In the genomic region with DNA sequence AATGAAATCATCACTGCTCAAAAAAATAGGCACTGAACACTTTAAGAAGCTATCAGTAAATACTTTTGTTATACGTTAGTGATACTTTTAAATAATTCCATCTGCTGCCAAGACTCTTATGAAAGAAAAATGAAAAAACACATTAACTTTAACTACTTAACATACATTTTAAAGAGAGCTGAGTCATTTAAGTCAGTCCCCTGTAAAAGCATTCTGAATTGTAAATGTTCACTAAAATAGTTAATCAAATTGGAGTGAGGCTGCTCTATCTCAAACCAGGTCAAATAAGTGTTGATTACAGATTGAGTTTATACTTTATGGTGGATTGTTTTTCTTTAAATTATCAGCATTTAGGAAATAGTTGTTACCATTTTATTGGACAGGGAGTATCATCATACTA, we compare ENCODE assay signal across 26 cellular contexts.
"Had no signal": no experiment of that assay in that cellular context is flagged by ENCODE, and none has a peak within 500 bp of the region (broad histone marks: within the 10 kb centered on the region; RNA-seq: fewer than 3 reads in every experiment).

No MANE protein-coding gene starts in this region.

- ATAC-seq: stimulated activated effector memory CD8-positive, alpha-beta T cell treated with anti-CD3 and anti-CD28 coated beads, Interleukin-12 subunit alpha, Interleukin-12 subunit beta, amount 100 ng/mL, for 72 hours; stimulated activated memory B cell treated with anti-CD40 and anti-IgM and Interleukin-4, amounts not matched to agents 10 μg/mL and 1 μg/mL and 100 μg/mL, for 72 hours; stimulated activated naive B cell treated with anti-CD40 and anti-IgM and Interleukin-4, amounts not matched to agents 10 μg/mL and 1 μg/mL and 100 μg/mL, for 72 hours; stimulated activated naive CD8-positive, alpha-beta T cell treated with anti-CD3 and anti-CD28 coated beads, Interleukin-15, amount 100 ng/mL, for 72 hours; stimulated activated naive CD8-positive, alpha-beta T cell treated with anti-CD3 and anti-CD28 coated beads, Interleukin-15, Interleukin-2, amounts not matched to agents 100 U/mL and 50 U/mL, for 24 hours; upper lobe of right lung had no signal

- DNase-seq: stimulated activated CD4-positive, alpha-beta T cell treated with anti-CD3 and anti-CD28 coated beads, Interleukin-2, amount 100 ng/mL, for 48 hours; stimulated activated CD4-positive, alpha-beta T cell treated with anti-CD3 and anti-CD28 coated beads, Interleukin-4, amount 100 ng/mL, for 1 hour; stimulated activated CD4-positive, alpha-beta T cell treated with anti-CD3 and anti-CD28 coated beads, Interleukin-4, amount 100 ng/mL, for 24 hours; stimulated activated CD4-positive, alpha-beta T cell treated with anti-CD3 and anti-CD28 coated beads, Interleukin-4, amount 100 ng/mL, for 4 hours; stimulated activated CD8-positive, alpha-beta memory T cell treated with anti-CD3 and anti-CD28 coated beads, Interleukin-4, amount 100 ng/mL, for 48 hours; stimulated activated naive B cell treated with anti-CD40 and anti-IgM and Interleukin-4, amounts not matched to agents 10 μg/mL and 1 μg/mL and 100 μg/mL, for 72 hours; stimulated activated naive CD4-positive, alpha-beta T cell; stimulated activated naive CD4-positive, alpha-beta T cell treated with Interleukin-2 at 50 U/mL for 16 hours; stimulated activated naive CD8-positive, alpha-beta T cell treated with anti-CD3 and anti-CD28 coated beads, Interleukin-15, amount 100 ng/mL, for 72 hours; stimulated activated naive CD8-positive, alpha-beta T cell treated with anti-CD3 and anti-CD28 coated beads, Interleukin-15, Interleukin-2, amounts not matched to agents 100 U/mL and 50 U/mL, for 24 hours; stomach; substantia nigra; testis; thyroid gland; tibial artery; transverse colon; trophoblast cell; upper lobe of left lung; upper lobe of right lung; uterus had no signal

- H3K9me3 ChIP-seq: stomach, suprapubic skin, testis, thoracic aorta, thyroid gland, tibial artery, tibial nerve, transverse colon, upper lobe of left lung, upper lobe of right lung, uterus, vagina had no signal

- H3K4me1 ChIP-seq: stomach, testis, thyroid gland, tibial artery, transverse colon, upper lobe of left lung, upper lobe of right lung, uterus, vagina had no signal

- H3K4me3 ChIP-seq: stomach, suprapubic skin, testis, thoracic aorta, thyroid gland, tibial artery, tibial nerve, transverse colon, upper lobe of left lung, upper lobe of right lung, uterus, vagina had no signal

- H3K27ac ChIP-seq: stomach, suprapubic skin, testis, thoracic aorta, thyroid gland, tibial artery, tibial nerve, transverse colon, upper lobe of left lung, upper lobe of right lung, uterus, vagina had no signal

- H3K36me3 ChIP-seq: stomach, suprapubic skin, thoracic aorta, thyroid gland, tibial artery, tibial nerve, transverse colon, upper lobe of left lung, upper lobe of right lung, uterus, vagina had no signal

- H3K27me3 ChIP-seq: stomach, suprapubic skin, testis, thyroid gland, tibial artery, tibial nerve, transverse colon, upper lobe of left lung, upper lobe of right lung, uterus, vagina had no signal
